Comparison of ENCODE assay signal across 10 cellular contexts in the genomic region with DNA sequence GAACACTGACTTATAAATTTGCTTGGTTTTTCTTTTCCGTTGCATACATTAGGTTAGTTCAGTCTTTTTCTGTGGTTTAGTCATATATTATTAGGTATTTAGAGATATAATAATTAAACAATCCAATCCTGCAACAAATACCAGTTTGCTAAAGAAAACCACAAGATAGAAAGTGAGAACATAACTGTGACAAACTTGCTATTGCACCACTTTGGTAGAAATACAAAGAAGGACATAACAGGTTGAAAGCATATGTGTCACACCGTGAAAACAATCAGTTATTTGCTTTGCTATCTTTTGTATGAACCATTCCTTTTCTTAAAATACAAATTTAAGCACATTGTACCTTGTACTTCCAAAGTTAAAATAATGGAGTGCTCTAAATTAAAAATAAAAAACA. TPM values are rescaled to one million over a fixed set of nuclear protein-coding genes. Genes with fewer than 3 reads are reported as not detected.
A peak's percentile ranks its signal among the peaks of the same experiment; 100 is the strongest.
DNase-seq lines count a peak whose midpoint lies in the region; ATAC-seq, FAIRE-seq and TF ChIP-seq lines count a peak whose summit lies in the region.
"Had no signal": no experiment of that assay in that cellular context is flagged by ENCODE, and none has a peak within 500 bp of the region (broad histone marks: within the 10 kb centered on the region; RNA-seq: fewer than 3 reads in every experiment).

No MANE protein-coding gene starts in this region.

- ATAC-seq in GM18508 (IDR thresholded peaks at IDR 0.05; ENCODE audit: insufficient read depth, unreplicated experiment), result peak; percentile 88
- peak; percentile 80 for ATAC-seq in GM21619 (IDR thresholded peaks at IDR 0.05; ENCODE audit: unreplicated experiment)
- peak; percentile 59 for ATAC-seq in HG03520 (IDR thresholded peaks at IDR 0.05; ENCODE audit: unreplicated experiment)
- no peak for ATAC-seq in upper lobe of left lung (ENCODE audit: low FRiP score in 2 of 2)

- DNase-seq in bronchial epithelial cell (ENCODE audit: low read depth) (peak; percentile 15), upper lobe of left lung (no peak), glomerular visceral epithelial cell (ENCODE audit: extremely low spot score) (no peak), NK-92 (lab: John Stamatoyannopoulos, UW; ENCODE audit: unreplicated experiment) (no peak)
- DNase-seq in activated CD4-positive, alpha-beta T cell treated with anti-CD3 and anti-CD28 coated beads for 48 hours, result no peak
- DNase-seq: left ventricle myocardium inferior; stimulated activated CD4-positive, alpha-beta T cell treated with anti-CD3 and anti-CD28 coated beads, Interleukin-12 subunit alpha, Interleukin-12 subunit beta, amount 100 ng/mL, for 4 hours had no signal

- H3K4me1 ChIP-seq in upper lobe of left lung, result no peaks in the 10 kb centered on the region
- H3K4me1 ChIP-seq: left ventricle myocardium inferior had no signal

- H3K27ac ChIP-seq in upper lobe of left lung, result no peak overlapping the region
- H3K27ac ChIP-seq: left ventricle myocardium inferior had no signal

- 64 to 78% methylated on average over 2 of the region's 2 CpGs for WGBS in upper lobe of left lung, 2 donors

- TF ChIP-seq EP300 in upper lobe of left lung (IDR thresholded peaks at IDR 0.05), result no peak

- no peak for TF ChIP-seq POLR2A in upper lobe of left lung (IDR thresholded peaks at IDR 0.05)

- H3K36me3 ChIP-seq in bronchial epithelial cell (ENCODE audit: control insufficient read depth, insufficient read depth, low read length) (no peaks in the 10 kb centered on the region), upper lobe of left lung (no peaks in the 10 kb centered on the region)
- H3K36me3 ChIP-seq: left ventricle myocardium inferior had no signal

- H3K9me3 ChIP-seq in upper lobe of left lung, result no peaks in the 10 kb centered on the region

- FAIRE-seq in bronchial epithelial cell (lab: Jason Lieb, UNC), result no peak

- H3K27me3 ChIP-seq in bronchial epithelial cell (ENCODE audit: control insufficient read depth, insufficient read depth, low read length) (no peaks in the 10 kb centered on the region), upper lobe of left lung (no peaks in the 10 kb centered on the region)

- H3K4me3 ChIP-seq in bronchial epithelial cell (ENCODE audit: low read depth, low read length), result no peak overlapping the region
- H3K4me3 ChIP-seq in upper lobe of left lung, result no peak overlapping the region
- H3K4me3 ChIP-seq: left ventricle myocardium inferior had no signal

- TF ChIP-seq CTCF in bronchial epithelial cell (IDR thresholded peaks at IDR 0.05; ENCODE audit: insufficient read depth, low read length, severe bottlenecking) (no peak), upper lobe of left lung (IDR thresholded peaks at IDR 0.05) (no peak)

RNA-seq across cellular contexts. Expression of gene KCNQ5, which starts 42.0 kb away (rescaled TPM):
- total RNA-seq in bronchial epithelial cell, result 0.38 and 2.1 TPM in 2 replicates
- 1 to 10 TPM in 1 of 6 donors, under 1 TPM in 5; 0.30 to 3.1 (median 0.32) TPM for total RNA-seq in upper lobe of left lung

Comparison
In these comparisons a context has a peak if more than half of its experiments do, and no peak if none do; other contexts are left out.
1. ATAC-seq: peak in GM18508 (single experiment), GM21619 (single experiment) and HG03520 (single experiment); none in upper lobe of left lung (0 of 2).